Comparison of ENCODE assay signal across 25 cellular contexts in genomic region chr4:154939851-154940250, GRCh38.
"Had no signal": no experiment of that assay in that cellular context is flagged by ENCODE, and none has a peak within 500 bp of the region (broad histone marks: within the 10 kb centered on the region; RNA-seq: fewer than 3 reads in every experiment).

No MANE protein-coding gene starts in this region.

- H3K4me1 ChIP-seq: left ventricle myocardium inferior, suprapubic skin, tibial artery, upper lobe of right lung had no signal

- H3K4me3 Mint-ChIP-seq: mesothelial cell of epicardium; naive B cell; natural killer cell; nephron progenitor cell; stimulated activated effector memory CD8-positive, alpha-beta T cell treated with anti-CD3 and anti-CD28 coated beads, Interleukin-12 subunit alpha, Interleukin-12 subunit beta, amount 100 ng/mL, for 72 hours; stimulated activated naive CD8-positive, alpha-beta T cell treated with anti-CD3 and anti-CD28 coated beads, Interleukin-15, Interleukin-2, amounts not matched to agents 100 ng/mL and 50 ng/mL, for 24 hours had no signal

- H3K9me3 ChIP-seq: ovary, suprapubic skin, upper lobe of right lung had no signal

- DNase-seq: islet precursor cell; left ventricle myocardium inferior; mesendoderm; naive B cell; natural killer cell; nephron progenitor cell; ovary; retina; right cardiac atrium; stimulated activated CD4-positive, alpha-beta T cell treated with anti-CD3 and anti-CD28 coated beads, Interleukin-12 subunit alpha, Interleukin-12 subunit beta, amount 100 ng/mL, for 4 hours; stimulated activated CD4-positive, alpha-beta T cell treated with anti-CD3 and anti-CD28 coated beads, Interleukin-15, amount 100 ng/mL, for 24 hours; stimulated activated CD4-positive, alpha-beta T cell treated with anti-CD3 and anti-CD28 coated beads, Interleukin-2, amount 100 ng/mL, for 24 hours; stimulated activated CD4-positive, alpha-beta T cell treated with anti-CD3 and anti-CD28 coated beads, Interleukin-4, amount 100 ng/mL, for 24 hours; stimulated activated naive CD4-positive, alpha-beta T cell; tibial artery; trophoblast cell; upper lobe of right lung had no signal

- H3K4me1 Mint-ChIP-seq: mesothelial cell of epicardium; naive B cell; natural killer cell; nephron progenitor cell; stimulated activated effector memory CD8-positive, alpha-beta T cell treated with anti-CD3 and anti-CD28 coated beads, Interleukin-12 subunit alpha, Interleukin-12 subunit beta, amount 100 ng/mL, for 72 hours had no signal

- H3K27ac Mint-ChIP-seq: mesothelial cell of epicardium; naive B cell; natural killer cell; nephron progenitor cell; progenitor cell of endocrine pancreas; stimulated activated effector memory CD8-positive, alpha-beta T cell treated with anti-CD3 and anti-CD28 coated beads, Interleukin-12 subunit alpha, Interleukin-12 subunit beta, amount 100 ng/mL, for 72 hours; stimulated activated naive CD8-positive, alpha-beta T cell treated with anti-CD3 and anti-CD28 coated beads, Interleukin-15, Interleukin-2, amounts not matched to agents 100 ng/mL and 50 ng/mL, for 24 hours had no signal

- H3K27me3 ChIP-seq: ovary, suprapubic skin, tibial artery, upper lobe of right lung had no signal

- H3K36me3 ChIP-seq: left ventricle myocardium inferior, ovary, suprapubic skin, thoracic aorta, tibial artery, upper lobe of right lung had no signal

- H3K4me3 ChIP-seq: left ventricle myocardium inferior, lung, ovary, skin epidermis, suprapubic skin, thoracic aorta, tibial artery, upper lobe of right lung had no signal

- H3K36me3 Mint-ChIP-seq: mesothelial cell of epicardium; stimulated activated effector memory CD8-positive, alpha-beta T cell treated with anti-CD3 and anti-CD28 coated beads, Interleukin-12 subunit alpha, Interleukin-12 subunit beta, amount 100 ng/mL, for 72 hours had no signal

- H3K27me3 Mint-ChIP-seq: naive B cell; stimulated activated naive CD8-positive, alpha-beta T cell treated with anti-CD3 and anti-CD28 coated beads, Interleukin-15, Interleukin-2, amounts not matched to agents 100 ng/mL and 50 ng/mL, for 24 hours had no signal
